ENCODE assay signal across 9 cellular contexts in the genomic region with DNA sequence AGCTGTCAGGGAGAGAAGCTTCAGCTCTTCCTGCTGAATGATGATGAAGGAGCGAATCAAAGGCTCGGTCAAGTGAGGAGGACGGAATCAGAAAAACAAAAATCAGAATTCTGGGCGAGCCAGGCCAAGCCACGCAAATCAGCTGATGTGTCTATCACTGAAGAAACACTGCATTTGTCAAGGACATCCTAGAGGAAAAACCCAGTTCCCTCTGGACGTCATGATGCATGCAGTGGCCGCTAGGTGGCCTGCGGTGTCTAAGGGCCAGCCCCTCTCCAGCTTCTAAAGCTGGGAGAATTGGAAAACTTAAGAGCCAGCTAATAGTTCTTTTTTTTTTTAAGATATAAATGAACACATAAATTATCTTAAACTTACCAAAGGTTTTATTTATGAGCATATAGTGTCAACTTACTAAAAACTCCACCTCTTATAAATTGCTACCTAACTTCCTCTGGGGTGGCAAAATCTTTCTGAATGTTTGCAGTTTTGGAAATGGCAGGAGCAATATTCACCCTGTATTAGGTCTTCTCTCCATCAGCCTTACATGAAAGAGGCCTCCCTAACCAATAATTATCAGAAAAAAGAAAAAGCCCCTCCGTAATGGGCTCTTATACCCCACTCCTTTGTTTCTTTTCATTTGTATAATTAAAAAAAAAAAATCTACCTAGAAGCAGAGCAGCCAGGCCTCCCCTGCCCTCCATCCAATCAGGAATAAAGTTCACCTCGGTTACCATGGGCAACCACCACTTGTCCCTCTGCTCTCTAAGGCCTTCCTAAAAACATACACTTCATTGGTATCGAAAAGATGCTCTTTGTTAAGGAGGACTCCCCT.
DNase-seq lines count a peak whose midpoint lies in the region; ATAC-seq and TF ChIP-seq lines count a peak whose summit lies in the region.
"Had no signal": no experiment of that assay in that cellular context is flagged by ENCODE, and none has a peak within 500 bp of the region (broad histone marks: within the 10 kb centered on the region; RNA-seq: fewer than 3 reads in every experiment).

No MANE protein-coding gene starts in this region.

- ATAC-seq in lower lobe of right lung (peak; percentile 78 to 83), HG03159 (IDR thresholded peaks at IDR 0.05; ENCODE audit: unreplicated experiment) (no peak)

- peak; percentile 80 for TF ChIP-seq CTCF in lower lobe of right lung (IDR thresholded peaks at IDR 0.05)

- no peaks in the 10 kb centered on the region for H3K4me1 ChIP-seq in lower lobe of right lung

- DNase-seq in Caki2 (ENCODE audit: low read depth) (peak; percentile 24), H7 (peak; percentile 84), NCI-H69 (lab: John Stamatoyannopoulos, UW) (peak; percentile 62), dermis microvascular lymphatic vessel endothelial cell (ENCODE audit: low read depth in 2 of 2) (peak; percentile 12 to 60), lower lobe of right lung (peak; percentile 60), NCI-H128 (lab: John Stamatoyannopoulos, UW; ENCODE audit: unreplicated experiment) (no peak), NCI-H1930 (lab: John Stamatoyannopoulos, UW) (no peak)

- no peaks in the 10 kb centered on the region; the same call in 1 of the 2 replicates for H3K36me3 ChIP-seq in H7 (replicated peaks; ENCODE audit: control insufficient read depth, insufficient read depth, low read length)
- no peaks in the 10 kb centered on the region for H3K36me3 ChIP-seq in lower lobe of right lung

- in situ Hi-C loops in Caki2 (cut with HindIII; ENCODE audit: low pct_unique_long_range_greater_than_20kb, low sequenced_read_pairs): no loop called here

- peaks cover 10% of the 10 kb centered on the region for H3K9me3 ChIP-seq in lower lobe of right lung

- H3K4me3 ChIP-seq in H7 (ENCODE audit: insufficient read depth, low read depth, low read length) (no peak overlapping the region), lower lobe of right lung (no peak overlapping the region)
- H3K4me3 ChIP-seq: SK-N-MC had no signal

- no peak overlapping the region for H3K27ac ChIP-seq in lower lobe of right lung
- H3K27ac ChIP-seq: SK-N-MC had no signal

- intact Hi-C loops in lower lobe of right lung (cut with DNase I): no loop called here

- H3K27me3 ChIP-seq in H7 (ENCODE audit: control insufficient read depth, insufficient read depth, low read length): no peaks in the 10 kb centered on the region
- no peaks in the 10 kb centered on the region for H3K27me3 ChIP-seq in lower lobe of right lung (ENCODE audit: low read depth)

Comparison
In these comparisons a context has a peak if more than half of its experiments do, and no peak if none do; other contexts are left out.
1. DNase-seq: peak in Caki2 (single experiment), H7 (single experiment), NCI-H69 (single experiment), dermis microvascular lymphatic vessel endothelial cell (2 of 2) and lower lobe of right lung (single experiment); none in NCI-H128 (single experiment) and NCI-H1930 (0 of 2).